22 cellular contexts compared by ENCODE assay signal in genomic region chr12:86373813-86374212, GRCh38.
"Had no signal": no experiment of that assay in that cellular context is flagged by ENCODE, and none has a peak within 500 bp of the region (broad histone marks: within the 10 kb centered on the region; RNA-seq: fewer than 3 reads in every experiment).

No MANE protein-coding gene starts in this region.

- H3K4me3 ChIP-seq: left lung, lower lobe of right lung, ovary, right atrium auricular region, skin epidermis, spleen, tibial nerve, uterus had no signal

- ATAC-seq: left colon; left lung; lower lobe of right lung; naive thymus-derived CD8-positive, alpha-beta T cell; sciatic nerve; stimulated activated memory B cell treated with anti-CD40 and anti-IgM and Interleukin-4, amounts not matched to agents 10 μg/mL and 1 μg/mL and 100 μg/mL, for 72 hours; stimulated activated naive CD8-positive, alpha-beta T cell treated with anti-CD3 and anti-CD28 coated beads, Interleukin-15, amount 100 ng/mL, for 72 hours had no signal

- H3K27me3 ChIP-seq: left lung, ovary, right atrium auricular region, spleen, tibial nerve, uterus had no signal

- H3K4me1 ChIP-seq: left lung, lower lobe of right lung, right atrium auricular region, spleen, tibial nerve, uterus had no signal

- H3K27ac ChIP-seq: left lung, lower lobe of right lung, ovary, right atrium auricular region, skin epidermis, spleen, tibial nerve, uterus had no signal

- H3K36me3 ChIP-seq: left lung, lower lobe of right lung, ovary, right atrium auricular region, spleen, tibial nerve, uterus had no signal

- DNase-seq: hypothalamus; immature natural killer cell; kidney; left colon; left lung; lower lobe of right lung; mammary epithelial cell; mesenchymal stem cell; naive thymus-derived CD8-positive, alpha-beta T cell; nephron progenitor cell; ovary; spleen; stimulated activated CD4-positive, alpha-beta T cell treated with anti-CD3 and anti-CD28 coated beads, Interleukin-4, amount 100 ng/mL, for 24 hours; stimulated activated naive CD4-positive, alpha-beta T cell treated with Interleukin-2 at 50 U/mL for 16 hours; stimulated activated naive CD8-positive, alpha-beta T cell treated with anti-CD3 and anti-CD28 coated beads, Interleukin-15, amount 100 ng/mL, for 72 hours; substantia nigra; uterus had no signal

- H3K9me3 ChIP-seq: left lung, lower lobe of right lung, ovary, right atrium auricular region, spleen, tibial nerve, uterus had no signal
